1 cellular context compared by ENCODE assay signal in the genomic region with DNA sequence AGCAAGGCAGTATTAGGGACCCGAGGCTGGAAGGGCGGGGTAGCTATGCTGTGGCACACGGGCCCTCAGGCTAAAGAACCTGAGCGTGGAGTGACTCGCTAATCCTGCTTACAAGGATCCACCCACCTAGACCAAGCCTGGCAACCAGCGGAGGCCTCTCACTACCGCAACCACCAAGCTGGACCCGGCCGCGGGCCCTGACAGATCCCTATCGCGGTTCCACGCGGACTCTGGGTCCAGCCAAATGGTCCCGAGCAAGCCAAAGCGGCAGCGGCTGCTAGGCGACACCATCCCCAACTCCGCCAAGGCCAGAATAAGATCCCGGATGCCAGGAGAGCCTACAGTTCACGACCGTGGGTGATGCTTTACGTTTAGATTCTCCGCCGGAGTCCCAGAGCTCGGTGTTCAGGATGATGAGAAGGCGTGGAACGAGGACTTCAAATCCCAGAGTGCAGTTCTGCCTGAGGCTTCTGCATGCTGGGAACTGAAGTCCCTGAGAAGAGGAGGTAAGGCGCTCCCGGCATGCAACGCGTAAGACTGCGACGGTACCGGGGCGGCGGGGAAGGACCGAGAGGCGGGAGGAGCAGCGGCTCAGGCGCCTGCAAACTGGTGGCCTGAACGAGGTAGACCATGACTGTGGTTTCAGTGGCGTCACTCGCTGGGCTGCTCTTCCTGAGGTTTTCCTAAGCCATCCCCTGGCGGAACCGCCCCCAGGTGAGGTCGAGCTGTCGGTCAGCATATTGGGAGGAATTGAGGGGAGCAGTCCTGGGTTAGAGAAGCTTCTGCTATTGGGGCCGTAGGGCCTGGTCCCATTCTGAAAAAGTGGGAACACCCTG.
A peak's percentile ranks its signal among the peaks of the same experiment; 100 is the strongest.
TF ChIP-seq lines count a peak whose summit lies in the region.

A gene with protein sequence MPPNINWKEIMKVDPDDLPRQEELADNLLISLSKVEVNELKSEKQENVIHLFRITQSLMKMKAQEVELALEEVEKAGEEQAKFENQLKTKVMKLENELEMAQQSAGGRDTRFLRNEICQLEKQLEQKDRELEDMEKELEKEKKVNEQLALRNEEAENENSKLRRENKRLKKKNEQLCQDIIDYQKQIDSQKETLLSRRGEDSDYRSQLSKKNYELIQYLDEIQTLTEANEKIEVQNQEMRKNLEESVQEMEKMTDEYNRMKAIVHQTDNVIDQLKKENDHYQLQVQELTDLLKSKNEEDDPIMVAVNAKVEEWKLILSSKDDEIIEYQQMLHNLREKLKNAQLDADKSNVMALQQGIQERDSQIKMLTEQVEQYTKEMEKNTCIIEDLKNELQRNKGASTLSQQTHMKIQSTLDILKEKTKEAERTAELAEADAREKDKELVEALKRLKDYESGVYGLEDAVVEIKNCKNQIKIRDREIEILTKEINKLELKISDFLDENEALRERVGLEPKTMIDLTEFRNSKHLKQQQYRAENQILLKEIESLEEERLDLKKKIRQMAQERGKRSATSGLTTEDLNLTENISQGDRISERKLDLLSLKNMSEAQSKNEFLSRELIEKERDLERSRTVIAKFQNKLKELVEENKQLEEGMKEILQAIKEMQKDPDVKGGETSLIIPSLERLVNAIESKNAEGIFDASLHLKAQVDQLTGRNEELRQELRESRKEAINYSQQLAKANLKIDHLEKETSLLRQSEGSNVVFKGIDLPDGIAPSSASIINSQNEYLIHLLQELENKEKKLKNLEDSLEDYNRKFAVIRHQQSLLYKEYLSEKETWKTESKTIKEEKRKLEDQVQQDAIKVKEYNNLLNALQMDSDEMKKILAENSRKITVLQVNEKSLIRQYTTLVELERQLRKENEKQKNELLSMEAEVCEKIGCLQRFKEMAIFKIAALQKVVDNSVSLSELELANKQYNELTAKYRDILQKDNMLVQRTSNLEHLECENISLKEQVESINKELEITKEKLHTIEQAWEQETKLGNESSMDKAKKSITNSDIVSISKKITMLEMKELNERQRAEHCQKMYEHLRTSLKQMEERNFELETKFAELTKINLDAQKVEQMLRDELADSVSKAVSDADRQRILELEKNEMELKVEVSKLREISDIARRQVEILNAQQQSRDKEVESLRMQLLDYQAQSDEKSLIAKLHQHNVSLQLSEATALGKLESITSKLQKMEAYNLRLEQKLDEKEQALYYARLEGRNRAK (N-terminal part only) (minus strand): TSS at position 315 of the 836 bp plus-strand sequence. CDS start 781 bp downstream, outside the sequence.
TMTC3 (plus strand) TSS at position 534 of the 836 bp plus-strand sequence. CDS start 6,009 bp downstream, outside the sequence.

TF ChIP-seq in GM12878, 131 proteins besides CTCF, POLR2A, EP300 and RAD21 (continued from another document and continues in another):
- TF ChIP-seq BHLHE40 (IDR thresholded peaks at IDR 0.05; ENCODE audit: borderline replicate concordance in 1 of 2, low read depth in 2 of 2, low read length in 1 of 2) (peak; percentile 13 to 57; a peak in 2 of 4 replicates), GATAD2B (conservative IDR thresholded peaks at IDR 0.05; ENCODE audit: low read depth) (0 out of 2 replicates have a peak, but pooled peaks have one; percentile 5), TBL1XR1 (IDR thresholded peaks at IDR 0.05; ENCODE audit: low read depth, low read length) (no peak), SUPT20H (IDR thresholded peaks at IDR 0.05; ENCODE audit: borderline replicate concordance, control insufficient read depth, low read depth, low read length) (no peak), ASH2L (IDR thresholded peaks at IDR 0.05; ENCODE audit: borderline replicate concordance, low read depth) (peak; percentile 75; the same call in 1 of the 2 replicates), TCF7 (IDR thresholded peaks at IDR 0.05; ENCODE audit: borderline replicate concordance) (no peak), SMAD5 (IDR thresholded peaks at IDR 0.05; ENCODE audit: low read depth) (peak; percentile 27; the same call in 1 of the 2 replicates), SRF (IDR thresholded peaks at IDR 0.05; ENCODE audit: low read depth in 2 of 2, low read length in 2 of 2) (peak in 1 of 2 experiments; percentile 94; a peak in 2 of 4 replicates), NR2C1 (IDR thresholded peaks at IDR 0.05) (peak; percentile 49; the same call in 1 of the 2 replicates), IRF4 (IDR thresholded peaks at IDR 0.05; ENCODE audit: low read depth, low read length) (peak; percentile 32; the same call in 1 of the 2 replicates), IKZF2 (IDR thresholded peaks at IDR 0.05) (peak; percentile 66 to 70; a peak in 3 of 4 replicates), NFIC (IDR thresholded peaks at IDR 0.05; ENCODE audit: low read depth, low read length) (0 out of 2 replicates have a peak, but pooled peaks have one; percentile 21), LARP7 (IDR thresholded peaks at IDR 0.05) (peak; percentile 18; the same call in 1 of the 2 replicates), RELA (IDR thresholded peaks at IDR 0.05; ENCODE audit: borderline replicate concordance, partially characterized antibody) (peak; percentile 62), NFXL1 (IDR thresholded peaks at IDR 0.05; ENCODE audit: borderline replicate concordance) (no peak), ZNF207 (IDR thresholded peaks at IDR 0.05; ENCODE audit: borderline replicate concordance) (peak; percentile 53), HDAC6 (IDR thresholded peaks at IDR 0.05; ENCODE audit: unreplicated experiment) (no peak), PML (IDR thresholded peaks at IDR 0.05; ENCODE audit: low read length) (peak; percentile 83), SREBF1 (IDR thresholded peaks at IDR 0.05; ENCODE audit: low read length) (peak; percentile 86), KAT2A (conservative IDR thresholded peaks at IDR 0.05; ENCODE audit: control insufficient read depth, low read depth, low read length) (no peak), TARDBP (IDR thresholded peaks at IDR 0.05; ENCODE audit: borderline replicate concordance) (peak; percentile 97), RUNX3 (IDR thresholded peaks at IDR 0.05; ENCODE audit: low read length) (peak; percentile 68), RCOR1 (conservative IDR thresholded peaks at IDR 0.05; ENCODE audit: low read depth, low read length) (0 out of 2 replicates have a peak, but pooled peaks have one; percentile 21), HCFC1 (IDR thresholded peaks at IDR 0.05; ENCODE audit: low read length) (peak; percentile 99), POU2F2 (IDR thresholded peaks at IDR 0.05; ENCODE audit: borderline replicate concordance, low read depth, low read length) (peak; percentile 78; the same call in 2 of the 3 replicates), WRNIP1 (IDR thresholded peaks at IDR 0.05; ENCODE audit: borderline replicate concordance, low read depth, low read length) (no peak), ATF7 (IDR thresholded peaks at IDR 0.05; ENCODE audit: low read depth) (peak; percentile 53), FOXM1 (IDR thresholded peaks at IDR 0.05; ENCODE audit: low read depth, low read length) (no peak), HDGF (IDR thresholded peaks at IDR 0.05) (peak; percentile 92), CEBPB (IDR thresholded peaks at IDR 0.05; ENCODE audit: borderline replicate concordance in 1 of 2, low read depth in 2 of 2, low read length in 2 of 2) (no peak), JUND (IDR thresholded peaks at IDR 0.05; ENCODE audit: low read depth, low read length) (no peak), EED (IDR thresholded peaks at IDR 0.05; ENCODE audit: low read depth) (peak; percentile 80), YY1 (IDR thresholded peaks at IDR 0.05; ENCODE audit: low read depth, low read length) (peak; percentile 82; the same call in 1 of the 2 replicates)
- TF ChIP-seq, protein P1, sequence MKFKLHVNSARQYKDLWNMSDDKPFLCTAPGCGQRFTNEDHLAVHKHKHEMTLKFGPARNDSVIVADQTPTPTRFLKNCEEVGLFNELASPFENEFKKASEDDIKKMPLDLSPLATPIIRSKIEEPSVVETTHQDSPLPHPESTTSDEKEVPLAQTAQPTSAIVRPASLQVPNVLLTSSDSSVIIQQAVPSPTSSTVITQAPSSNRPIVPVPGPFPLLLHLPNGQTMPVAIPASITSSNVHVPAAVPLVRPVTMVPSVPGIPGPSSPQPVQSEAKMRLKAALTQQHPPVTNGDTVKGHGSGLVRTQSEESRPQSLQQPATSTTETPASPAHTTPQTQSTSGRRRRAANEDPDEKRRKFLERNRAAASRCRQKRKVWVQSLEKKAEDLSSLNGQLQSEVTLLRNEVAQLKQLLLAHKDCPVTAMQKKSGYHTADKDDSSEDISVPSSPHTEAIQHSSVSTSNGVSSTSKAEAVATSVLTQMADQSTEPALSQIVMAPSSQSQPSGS (IDR thresholded peaks at IDR 0.05; ENCODE audit: low read length): no peak
- TF ChIP-seq, protein P2, sequence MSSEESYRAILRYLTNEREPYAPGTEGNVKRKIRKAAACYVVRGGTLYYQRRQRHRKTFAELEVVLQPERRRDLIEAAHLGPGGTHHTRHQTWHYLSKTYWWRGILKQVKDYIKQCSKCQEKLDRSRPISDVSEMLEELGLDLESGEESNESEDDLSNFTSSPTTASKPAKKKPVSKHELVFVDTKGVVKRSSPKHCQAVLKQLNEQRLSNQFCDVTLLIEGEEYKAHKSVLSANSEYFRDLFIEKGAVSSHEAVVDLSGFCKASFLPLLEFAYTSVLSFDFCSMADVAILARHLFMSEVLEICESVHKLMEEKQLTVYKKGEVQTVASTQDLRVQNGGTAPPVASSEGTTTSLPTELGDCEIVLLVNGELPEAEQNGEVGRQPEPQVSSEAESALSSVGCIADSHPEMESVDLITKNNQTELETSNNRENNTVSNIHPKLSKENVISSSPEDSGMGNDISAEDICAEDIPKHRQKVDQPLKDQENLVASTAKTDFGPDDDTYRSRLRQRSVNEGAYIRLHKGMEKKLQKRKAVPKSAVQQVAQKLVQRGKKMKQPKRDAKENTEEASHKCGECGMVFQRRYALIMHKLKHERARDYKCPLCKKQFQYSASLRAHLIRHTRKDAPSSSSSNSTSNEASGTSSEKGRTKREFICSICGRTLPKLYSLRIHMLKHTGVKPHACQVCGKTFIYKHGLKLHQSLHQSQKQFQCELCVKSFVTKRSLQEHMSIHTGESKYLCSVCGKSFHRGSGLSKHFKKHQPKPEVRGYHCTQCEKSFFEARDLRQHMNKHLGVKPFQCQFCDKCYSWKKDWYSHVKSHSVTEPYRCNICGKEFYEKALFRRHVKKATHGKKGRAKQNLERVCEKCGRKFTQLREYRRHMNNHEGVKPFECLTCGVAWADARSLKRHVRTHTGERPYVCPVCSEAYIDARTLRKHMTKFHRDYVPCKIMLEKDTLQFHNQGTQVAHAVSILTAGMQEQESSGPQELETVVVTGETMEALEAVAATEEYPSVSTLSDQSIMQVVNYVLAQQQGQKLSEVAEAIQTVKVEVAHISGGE (CRISPR knock-in tag; IDR thresholded peaks at IDR 0.05): peak; percentile 74
- TF ChIP-seq, protein P3, sequence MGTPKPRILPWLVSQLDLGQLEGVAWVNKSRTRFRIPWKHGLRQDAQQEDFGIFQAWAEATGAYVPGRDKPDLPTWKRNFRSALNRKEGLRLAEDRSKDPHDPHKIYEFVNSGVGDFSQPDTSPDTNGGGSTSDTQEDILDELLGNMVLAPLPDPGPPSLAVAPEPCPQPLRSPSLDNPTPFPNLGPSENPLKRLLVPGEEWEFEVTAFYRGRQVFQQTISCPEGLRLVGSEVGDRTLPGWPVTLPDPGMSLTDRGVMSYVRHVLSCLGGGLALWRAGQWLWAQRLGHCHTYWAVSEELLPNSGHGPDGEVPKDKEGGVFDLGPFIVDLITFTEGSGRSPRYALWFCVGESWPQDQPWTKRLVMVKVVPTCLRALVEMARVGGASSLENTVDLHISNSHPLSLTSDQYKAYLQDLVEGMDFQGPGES (IDR thresholded peaks at IDR 0.05): no peak
- TF ChIP-seq, protein P4, sequence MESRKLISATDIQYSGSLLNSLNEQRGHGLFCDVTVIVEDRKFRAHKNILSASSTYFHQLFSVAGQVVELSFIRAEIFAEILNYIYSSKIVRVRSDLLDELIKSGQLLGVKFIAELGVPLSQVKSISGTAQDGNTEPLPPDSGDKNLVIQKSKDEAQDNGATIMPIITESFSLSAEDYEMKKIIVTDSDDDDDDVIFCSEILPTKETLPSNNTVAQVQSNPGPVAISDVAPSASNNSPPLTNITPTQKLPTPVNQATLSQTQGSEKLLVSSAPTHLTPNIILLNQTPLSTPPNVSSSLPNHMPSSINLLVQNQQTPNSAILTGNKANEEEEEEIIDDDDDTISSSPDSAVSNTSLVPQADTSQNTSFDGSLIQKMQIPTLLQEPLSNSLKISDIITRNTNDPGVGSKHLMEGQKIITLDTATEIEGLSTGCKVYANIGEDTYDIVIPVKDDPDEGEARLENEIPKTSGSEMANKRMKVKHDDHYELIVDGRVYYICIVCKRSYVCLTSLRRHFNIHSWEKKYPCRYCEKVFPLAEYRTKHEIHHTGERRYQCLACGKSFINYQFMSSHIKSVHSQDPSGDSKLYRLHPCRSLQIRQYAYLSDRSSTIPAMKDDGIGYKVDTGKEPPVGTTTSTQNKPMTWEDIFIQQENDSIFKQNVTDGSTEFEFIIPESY (IDR thresholded peaks at IDR 0.05): peak; percentile 33; the same call in 1 of the 2 replicates
- TF ChIP-seq, protein P5, sequence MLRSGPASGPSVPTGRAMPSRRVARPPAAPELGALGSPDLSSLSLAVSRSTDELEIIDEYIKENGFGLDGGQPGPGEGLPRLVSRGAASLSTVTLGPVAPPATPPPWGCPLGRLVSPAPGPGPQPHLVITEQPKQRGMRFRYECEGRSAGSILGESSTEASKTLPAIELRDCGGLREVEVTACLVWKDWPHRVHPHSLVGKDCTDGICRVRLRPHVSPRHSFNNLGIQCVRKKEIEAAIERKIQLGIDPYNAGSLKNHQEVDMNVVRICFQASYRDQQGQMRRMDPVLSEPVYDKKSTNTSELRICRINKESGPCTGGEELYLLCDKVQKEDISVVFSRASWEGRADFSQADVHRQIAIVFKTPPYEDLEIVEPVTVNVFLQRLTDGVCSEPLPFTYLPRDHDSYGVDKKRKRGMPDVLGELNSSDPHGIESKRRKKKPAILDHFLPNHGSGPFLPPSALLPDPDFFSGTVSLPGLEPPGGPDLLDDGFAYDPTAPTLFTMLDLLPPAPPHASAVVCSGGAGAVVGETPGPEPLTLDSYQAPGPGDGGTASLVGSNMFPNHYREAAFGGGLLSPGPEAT (IDR thresholded peaks at IDR 0.05; ENCODE audit: low read depth): peak; percentile 65
